16 cellular contexts compared by ENCODE assay signal in genomic region chr10:17548786-17549185, GRCh38.
"Had no signal": no experiment of that assay in that cellular context is flagged by ENCODE, and none has a peak within 500 bp of the region (broad histone marks: within the 10 kb centered on the region; RNA-seq: fewer than 3 reads in every experiment).

No MANE protein-coding gene starts in this region.

- H3K27ac Mint-ChIP-seq: activated T-cell treated with anti-CD3 and anti-CD28 coated beads, Interleukin-2, amount 50 U/mL, for 72 hours; naive B cell had no signal

- H3K9me3 Mint-ChIP-seq: activated T-cell treated with anti-CD3 and anti-CD28 coated beads, Interleukin-2, amount 50 U/mL, for 72 hours had no signal

- H3K4me3 Mint-ChIP-seq: activated T-cell treated with anti-CD3 and anti-CD28 coated beads, Interleukin-2, amount 50 U/mL, for 72 hours; naive B cell had no signal

- H3K36me3 Mint-ChIP-seq: naive B cell had no signal

- H3K9ac ChIP-seq: parathyroid adenoma had no signal

- H3K27ac ChIP-seq: dorsolateral prefrontal cortex, neutrophil, parathyroid adenoma, thyroid gland, WERI-Rb-1 had no signal

- DNase-seq: activated CD4-positive, alpha-beta T cell treated with anti-CD3 and anti-CD28 coated beads for 1 hour; activated effector memory CD4-positive, alpha-beta T cell treated with anti-CD3 and anti-CD28 coated beads, Interleukin-2, amount 50 U/mL, for 16 hours; activated naive CD4-positive, alpha-beta T cell treated with anti-CD3 and anti-CD28 coated beads, Interleukin-2, amount 50 U/mL, for 16 hours; activated T-cell treated with anti-CD3 and anti-CD28 coated beads, Interleukin-2, amount 50 U/mL, for 72 hours; dorsolateral prefrontal cortex; gastrocnemius medialis; head of caudate nucleus; left ventricle myocardium superior; mucosa of descending colon; naive B cell; stimulated activated CD4-positive, alpha-beta T cell treated with anti-CD3 and anti-CD28 coated beads, Interleukin-2, amount 100 ng/mL, for 24 hours; stimulated activated naive CD4-positive, alpha-beta T cell treated with Interleukin-2 at 50 U/mL for 16 hours; thyroid gland; WERI-Rb-1 had no signal

- H2AFZ ChIP-seq: parathyroid adenoma had no signal

- H3K79me2 ChIP-seq: parathyroid adenoma had no signal

- H3K4me1 ChIP-seq: parathyroid adenoma, thyroid gland had no signal

- H3K36me3 ChIP-seq: gastrocnemius medialis, neutrophil, thyroid gland, WERI-Rb-1 had no signal

- H3K9me3 ChIP-seq: gastrocnemius medialis, mucosa of descending colon, neutrophil, thyroid gland had no signal

- ATAC-seq: activated T-cell treated with anti-CD3 and anti-CD28 coated beads, Interleukin-2, amount 50 U/mL, for 72 hours; gastrocnemius medialis; left ventricle myocardium superior; mucosa of descending colon had no signal

- H3K4me3 ChIP-seq: dorsolateral prefrontal cortex, gastrocnemius medialis, mucosa of descending colon, thyroid gland had no signal

- H3K27me3 ChIP-seq: dorsolateral prefrontal cortex, gastrocnemius medialis, neutrophil, thyroid gland had no signal
